In the genomic region with DNA sequence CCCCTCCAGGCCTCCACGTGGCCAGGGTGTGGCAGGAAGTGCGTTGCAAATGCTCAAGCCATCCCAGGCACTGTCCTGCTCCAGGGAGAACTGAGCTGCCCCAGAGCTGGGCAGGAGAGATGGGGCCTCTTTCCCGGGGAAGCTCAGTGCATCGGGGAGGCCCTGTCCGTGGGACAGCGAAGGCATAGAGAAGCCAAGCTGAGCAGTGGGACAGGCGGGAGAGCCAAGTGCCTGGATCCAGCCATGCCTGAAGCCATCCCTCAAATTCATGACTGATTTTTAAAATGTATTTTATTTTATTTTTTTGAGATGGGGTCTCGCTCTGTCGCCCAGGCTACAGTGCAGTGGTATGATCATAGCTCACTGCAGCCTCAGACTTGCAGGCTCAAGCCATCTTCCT, we compare ENCODE assay signal across 36 cellular contexts. TPM values are rescaled to one million over a fixed set of nuclear protein-coding genes. Genes with fewer than 3 reads are reported as not detected.
"Had no signal": no experiment of that assay in that cellular context is flagged by ENCODE, and none has a peak within 500 bp of the region (broad histone marks: within the 10 kb centered on the region; RNA-seq: fewer than 3 reads in every experiment).

No MANE protein-coding gene starts in this region.

- H3K9me3 Mint-ChIP-seq: activated B cell treated with CpG ODN at 0.5 μM for 24 hours; activated CD4-positive, alpha-beta memory T cell treated with anti-CD3 and anti-CD28 coated beads for 36 hours; activated T-cell treated with anti-CD3 and anti-CD28 coated beads, Interleukin-2, amount 50 U/mL, for 4 hours; activated T-helper 1 cell treated with anti-CD3 and anti-CD28 coated beads, Interleukin-12 subunit alpha, Interleukin-12 subunit beta, Interleukin-2, Interleukin-4 antibody, amounts not matched to agents 30 ng/mL and 10 ng/mL and 1 ng/mL, durations not matched to agents 14 hours and 24 hours and 36 hours had no signal

- H3K27ac ChIP-seq: ascending aorta, cardiac muscle cell, PC-9, RWPE1, VCaP had no signal

- H3K4me3 ChIP-seq: ascending aorta, cardiac muscle cell, K562, PC-9 had no signal

- H3K4me1 Mint-ChIP-seq: activated B cell treated with CpG ODN at 0.5 μM for 24 hours; activated naive CD4-positive, alpha-beta T cell treated with anti-CD3 and anti-CD28 coated beads, Interleukin-2, amount 10 ng/mL, durations not matched to agents 7 days and 5 days had no signal

- H3K4me2 ChIP-seq: PC-9 had no signal

- H3K9me3 ChIP-seq: ascending aorta had no signal

- H3K27me3 Mint-ChIP-seq: activated CD4-positive, alpha-beta memory T cell treated with anti-CD3 and anti-CD28 coated beads for 36 hours; activated naive CD4-positive, alpha-beta T cell treated with anti-CD3 and anti-CD28 coated beads, Interleukin-2, amount 10 ng/mL, durations not matched to agents 7 days and 5 days had no signal

- H3K36me3 Mint-ChIP-seq: activated CD4-positive, alpha-beta memory T cell treated with anti-CD3 and anti-CD28 coated beads for 36 hours; activated naive CD4-positive, alpha-beta T cell treated with anti-CD3 and anti-CD28 coated beads, Interleukin-2, amount 10 ng/mL, durations not matched to agents 7 days and 5 days; activated naive CD8-positive, alpha-beta T cell had no signal

- DNase-seq: activated B cell treated with CpG ODN at 0.5 μM for 24 hours; activated CD4-positive, alpha-beta memory T cell treated with anti-CD3 and anti-CD28 coated beads for 36 hours; activated CD4-positive, alpha-beta T cell treated with anti-CD3 and anti-CD28 coated beads for 4 hours; activated CD4-positive, alpha-beta T cell treated with anti-CD3 and anti-CD28 coated beads, Interleukin-2, amount 50 U/mL, for 1 hour; activated CD4-positive, CD25-positive, alpha-beta regulatory T cell treated with anti-CD3 and anti-CD28 coated beads, Interleukin-2, amount 50 U/mL, for 72 hours; activated CD8-positive, alpha-beta memory T cell treated with anti-CD3 and anti-CD28 coated beads, Interleukin-2, amount 50 U/mL, for 4 hours; activated naive CD4-positive, alpha-beta T cell treated with anti-CD3 and anti-CD28 coated beads, Interleukin-2, amount 10 ng/mL, durations not matched to agents 7 days and 5 days; activated T-cell treated with anti-CD3 and anti-CD28 coated beads for 4 hours; activated T-cell treated with anti-CD3 and anti-CD28 coated beads, Interleukin-2, amount 50 U/mL, for 4 hours; amniotic stem cell; NCI-H1092 treated with DMSO at 0.1 percent for 48 hours; NCI-H1417; NCI-H146; NCI-H187; NCI-H2029 treated with DMSO at 0.1 percent for 48 hours; NCI-H2107; NCI-H2171; NCI-H510A; NCI-H526; NCI-H748 treated with DMSO at 0.1 percent for 48 hours; PC-9; SIG-M5; SW 1271; T-helper 1 cell; T-helper 2 cell; T-helper 9 cell had no signal

- H3K4me3 Mint-ChIP-seq: activated B cell treated with CpG ODN at 0.5 μM for 24 hours; activated CD4-positive, alpha-beta memory T cell treated with anti-CD3 and anti-CD28 coated beads for 36 hours; activated naive CD4-positive, alpha-beta T cell treated with anti-CD3 and anti-CD28 coated beads, Interleukin-2, amount 10 ng/mL, durations not matched to agents 7 days and 5 days; activated naive CD8-positive, alpha-beta T cell; activated T-cell treated with anti-CD3 and anti-CD28 coated beads, Interleukin-2, amount 50 U/mL, for 4 hours; activated T-helper 1 cell treated with anti-CD3 and anti-CD28 coated beads, Interleukin-12 subunit alpha, Interleukin-12 subunit beta, Interleukin-2, Interleukin-4 antibody, amounts not matched to agents 30 ng/mL and 10 ng/mL and 1 ng/mL, durations not matched to agents 14 hours and 24 hours and 36 hours had no signal

- H3K27ac Mint-ChIP-seq: activated B cell treated with CpG ODN at 0.5 μM for 24 hours; activated CD4-positive, alpha-beta memory T cell treated with anti-CD3 and anti-CD28 coated beads for 36 hours; activated naive CD4-positive, alpha-beta T cell treated with anti-CD3 and anti-CD28 coated beads, Interleukin-2, amount 10 ng/mL, durations not matched to agents 7 days and 5 days; activated naive CD8-positive, alpha-beta T cell; activated T-helper 1 cell treated with anti-CD3 and anti-CD28 coated beads, Interleukin-12 subunit alpha, Interleukin-12 subunit beta, Interleukin-2, Interleukin-4 antibody, amounts not matched to agents 30 ng/mL and 10 ng/mL and 1 ng/mL, durations not matched to agents 14 hours and 24 hours and 36 hours had no signal

- ATAC-seq: activated T-cell treated with anti-CD3 and anti-CD28 coated beads, Interleukin-2, amount 50 U/mL, for 4 hours; K562; Right ventricle myocardium inferior had no signal

- H3K27me3 ChIP-seq: ascending aorta, cardiac muscle cell had no signal

- H3K36me3 ChIP-seq: ascending aorta, cardiac muscle cell had no signal

- H3K4me1 ChIP-seq: ascending aorta had no signal

RNA-seq across cellular contexts. Expression of a gene that starts 25.4 kb away (rescaled TPM):
- total RNA-seq: activated B cell treated with CpG ODN at 0.5 μM for 24 hours; activated CD4-positive, alpha-beta memory T cell treated with anti-CD3 and anti-CD28 coated beads for 36 hours; activated T-cell treated with anti-CD3 and anti-CD28 coated beads, Interleukin-2, amount 50 U/mL, for 4 hours; activated T-helper 1 cell treated with anti-CD3 and anti-CD28 coated beads, Interleukin-12 subunit alpha, Interleukin-12 subunit beta, Interleukin-2, Interleukin-4 antibody, amounts not matched to agents 30 ng/mL and 10 ng/mL and 1 ng/mL, durations not matched to agents 14 hours and 24 hours and 36 hours; ascending aorta; cardiac muscle cell; K562; M059J; OCI-LY7; PC-9 had no signal

RNA-seq across cellular contexts. Expression of a gene that starts 48.9 kb away (rescaled TPM):
- total RNA-seq: activated B cell treated with CpG ODN at 0.5 μM for 24 hours; activated CD4-positive, alpha-beta memory T cell treated with anti-CD3 and anti-CD28 coated beads for 36 hours; activated T-cell treated with anti-CD3 and anti-CD28 coated beads, Interleukin-2, amount 50 U/mL, for 4 hours; activated T-helper 1 cell treated with anti-CD3 and anti-CD28 coated beads, Interleukin-12 subunit alpha, Interleukin-12 subunit beta, Interleukin-2, Interleukin-4 antibody, amounts not matched to agents 30 ng/mL and 10 ng/mL and 1 ng/mL, durations not matched to agents 14 hours and 24 hours and 36 hours; ascending aorta; K562; M059J; OCI-LY7; PC-9 had no signal
